ENCODE assay signal across 8 cellular contexts in the genomic region with DNA sequence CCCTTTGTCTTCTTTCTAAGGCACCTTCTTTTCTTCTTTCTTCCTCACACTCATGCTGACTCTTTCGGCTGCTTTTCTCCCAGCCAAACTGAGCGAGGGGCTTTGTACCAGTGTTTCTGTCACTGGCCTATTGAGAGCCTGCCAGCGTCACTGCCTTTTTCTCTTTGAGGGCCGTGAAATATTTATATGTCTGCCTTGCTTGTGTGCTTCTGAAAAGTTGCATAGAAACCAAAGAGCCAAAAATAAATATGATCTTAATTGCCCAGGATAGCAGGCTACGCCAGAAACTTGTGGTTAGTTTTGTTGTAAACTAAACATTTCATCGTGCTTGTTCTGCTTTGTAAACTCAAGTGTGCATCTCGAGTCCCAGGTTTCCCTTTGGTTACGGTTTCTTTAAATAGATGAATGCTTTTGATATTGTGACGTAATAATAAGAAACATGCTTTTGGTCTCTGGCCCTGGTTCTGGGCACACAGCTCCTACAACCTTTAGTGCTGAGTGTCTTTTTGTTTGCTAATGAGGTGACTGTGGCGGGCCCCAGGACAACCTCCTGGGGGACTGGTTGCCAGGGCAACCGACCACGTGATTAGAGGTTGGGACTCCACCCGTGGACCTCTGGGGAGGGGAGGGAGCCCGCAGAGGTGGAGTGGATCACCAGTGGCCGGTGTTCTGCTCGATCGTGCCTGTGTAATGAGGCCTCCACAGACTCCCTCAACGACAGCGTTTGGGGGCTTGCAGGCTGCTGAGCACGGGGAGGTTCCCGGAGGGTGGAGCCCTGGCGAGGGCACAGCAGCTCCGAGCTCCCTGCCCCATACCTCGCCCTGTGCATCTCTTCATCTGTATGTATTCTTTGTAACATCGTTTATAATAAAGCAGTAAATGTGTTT. TPM values are rescaled to one million over a fixed set of nuclear protein-coding genes. Genes with fewer than 3 reads are reported as not detected.
DNase-seq lines count a peak whose midpoint lies in the region; ATAC-seq and TF ChIP-seq lines count a peak whose summit lies in the region.

No MANE protein-coding gene starts in this region.

- no peaks in the 10 kb centered on the region for H3F3A ChIP-seq in SK-N-SH (replicated peaks; ENCODE audit: insufficient read depth)

- H3K9me3 Mint-ChIP-seq in MCF 10A (ENCODE audit: unreplicated experiment): no peaks in the 10 kb centered on the region

- no peak overlapping the region for H3K4me3 Mint-ChIP-seq in MCF 10A (ENCODE audit: unreplicated experiment)

- intact Hi-C loops in MCF 10A (cut with micrococcal nuclease): no loop called here
- intact Hi-C loops in right cardiac atrium (cut with DNase I): no loop called here

- peak overlapping the region; percentile 13 for H3K27ac ChIP-seq in right cardiac atrium (ENCODE audit: low read length)
- peak overlapping the region in 12 of 21 experiments; percentile 0 to 82 (median 48) for H3K27ac ChIP-seq in skin epidermis
- H3K27ac ChIP-seq in SK-N-SH (ENCODE audit: low read depth in 2 of 2, low read length in 1 of 2): no peak overlapping the region

- H3K9ac ChIP-seq in SK-N-SH: no peak overlapping the region

- no peaks in the 10 kb centered on the region for H3K27me3 Mint-ChIP-seq in MCF 10A (ENCODE audit: insufficient read depth, unreplicated experiment)

- no peaks in the 10 kb centered on the region for H3K9me2 ChIP-seq in SK-N-SH

- no peak overlapping the region for H2AFZ ChIP-seq in SK-N-SH (ENCODE audit: low read depth)

- H3K27me3 ChIP-seq in right cardiac atrium (ENCODE audit: control insufficient read depth, insufficient read depth) (no peaks in the 10 kb centered on the region), SK-N-SH (ENCODE audit: insufficient read depth) (no peaks in the 10 kb centered on the region)

- ATAC-seq in HG02678 (IDR thresholded peaks at IDR 0.05; ENCODE audit: unreplicated experiment) (peak; percentile 71), right cardiac atrium (peak; percentile 73 to 77)

- in situ Hi-C loops in T47D (cut with HindIII; ENCODE audit: low pct_unique_long_range_greater_than_20kb, low sequenced_read_pairs): no loop called here

- CTCF ChIA-PET in MCF 10A (lab: Yijun Ruan, JAX) (interaction anchor here (0.7 kb wide), 1 partner anchor 280 kb away, joined by 3 read pairs; no protein-coding TSS in a partner anchor), SK-N-SH (lab: Yijun Ruan, JAX) (interaction anchor here (1.1 to 1.5 kb wide), 2 partner anchors 10 to 14 kb away, joined by 3 to 4 read pairs; no protein-coding TSS in a partner anchor)

- H3K4me1 Mint-ChIP-seq in MCF 10A (ENCODE audit: insufficient read depth, unreplicated experiment): no peaks in the 10 kb centered on the region

- no peaks in the 10 kb centered on the region for H3K36me3 ChIP-seq in SK-N-SH (replicated peaks in 1 of 2; ENCODE audit: control insufficient read depth in 1 of 2, insufficient read depth in 2 of 2, low read length in 1 of 2)

- no peaks in the 10 kb centered on the region for H3K79me2 ChIP-seq in SK-N-SH (ENCODE audit: insufficient read depth)

- no peaks in the 10 kb centered on the region for H3K36me3 Mint-ChIP-seq in MCF 10A (ENCODE audit: insufficient read depth, unreplicated experiment)

- no peak overlapping the region for H3K4me3 ChIP-seq in right cardiac atrium (ENCODE audit: low read length)
- H3K4me3 ChIP-seq in skin epidermis: peak overlapping the region in 2 of 7 experiments; percentile 5 to 11
- no peak overlapping the region for H3K4me3 ChIP-seq in SK-N-SH (ENCODE audit: low read depth in 2 of 2, low read length in 1 of 2)

- peaks cover 3% of the 10 kb centered on the region for H3K4me1 ChIP-seq in right cardiac atrium (ENCODE audit: control insufficient read depth, insufficient read depth, low read length)
- no peaks in the 10 kb centered on the region for H3K4me1 ChIP-seq in SK-N-SH (ENCODE audit: control insufficient read depth in 1 of 2, insufficient read depth in 2 of 2, low read depth in 1 of 2, low read length in 1 of 2)

- no peak for TF ChIP-seq EP300 in SK-N-SH (IDR thresholded peaks at IDR 0.05; ENCODE audit: borderline replicate concordance in 1 of 2, low read depth in 1 of 2, low read length in 1 of 2)

- no peak overlapping the region for H3K27ac Mint-ChIP-seq in MCF 10A (ENCODE audit: low read depth, unreplicated experiment)

- TF ChIP-seq RAD21 in SK-N-SH (IDR thresholded peaks at IDR 0.05; ENCODE audit: low read length): no peak

- DNase-seq in T47D (ENCODE audit: low read depth in 1 of 2, low spot score in 1 of 2) (peak; percentile 49 to 89), MCF 10A (ENCODE audit: unreplicated experiment) (no peak), NCI-H1417 treated with DMSO at 0.1 percent for 48 hours (lab: John Stamatoyannopoulos, UW) (peak; percentile 53), activated gamma-delta T cell (lab: John Stamatoyannopoulos, UW) (peak; percentile 17), right cardiac atrium (peak; percentile 68 to 86 (median 82)), SK-N-SH (no peak)

- no peak overlapping the region for H3K4me2 ChIP-seq in SK-N-SH

- no TSS peak for BruUV-seq in MCF 10A (replicated peaks; lab: Mats Ljungman, UMichigan)

- POLR2A ChIA-PET in MCF 10A (lab: Yijun Ruan, JAX) (interaction anchor here (0.6 to 1.1 kb wide), 3 partner anchors 10 to 24 kb away, joined by 3 to 4 read pairs (median 3); no protein-coding TSS in a partner anchor), SK-N-SH (lab: Yijun Ruan, JAX) (no interaction called here)

- no peaks in the 10 kb centered on the region for H4K20me1 ChIP-seq in SK-N-SH (ENCODE audit: insufficient read depth)

- TF ChIP-seq CTCF in MCF 10A (IDR thresholded peaks at IDR 0.05; ENCODE audit: unreplicated experiment) (no peak), SK-N-SH (IDR thresholded peaks at IDR 0.05) (no peak)

- WGBS in right cardiac atrium: 32% methylated on average over 25 of the region's 25 CpGs
- 83% methylated on average over 16 of the region's 25 CpGs for WGBS in SK-N-SH (ENCODE audit: low lambda C conversion rate)

- H3K9me3 ChIP-seq in right cardiac atrium (ENCODE audit: control insufficient read depth, low read length) (no peaks in the 10 kb centered on the region), SK-N-SH (no peaks in the 10 kb centered on the region)

TF ChIP-seq in SK-N-SH, 30 proteins besides CTCF, POLR2A, EP300 and RAD21:
- TF ChIP-seq RFX5 (IDR thresholded peaks at IDR 0.05; ENCODE audit: low read length): no peak
- TF ChIP-seq CHD2 (IDR thresholded peaks at IDR 0.05; ENCODE audit: low read length, partially characterized antibody): no peak
- no peak for TF ChIP-seq POLR2AphosphoS5 (IDR thresholded peaks at IDR 0.05; ENCODE audit: low read depth, low read length)

RNA-seq across cellular contexts. Expression of a gene that starts 10.9 kb away (rescaled TPM):
- total RNA-seq in MCF 10A (2022) (4.9 and 7.6 TPM in 2 replicates), right cardiac atrium (1 to 10 TPM; 2.7 to 2.9 (median 2.9) TPM)
- polyA plus RNA-seq in right cardiac atrium (1.9 TPM), SK-N-SH (2012; rRNA removed) (1.6 and 2.8 TPM in 2 replicates)
- 1.3 and 1.8 TPM in 2 replicates for polyA plus RNA-seq in SK-N-SH (2012; cell fraction: cytosol; rRNA removed)
- polyA plus RNA-seq in SK-N-SH (2012; cell fraction: nucleus; rRNA removed): 2.7 and 3.5 TPM in 2 replicates

RNA-seq across cellular contexts. Expression of a gene that starts 28.6 kb away (rescaled TPM):
- 0.51 and 0.52 TPM in 2 replicates for total RNA-seq in MCF 10A (2022)
- total RNA-seq in right cardiac atrium: not detected
- polyA plus RNA-seq in right cardiac atrium: not detected
- 0.97 and 1.1 TPM in 2 replicates for polyA plus RNA-seq in SK-N-SH (2012; rRNA removed)
- 1.1 and 2.1 TPM in 2 replicates for polyA plus RNA-seq in SK-N-SH (2012; cell fraction: cytosol; rRNA removed)
- polyA plus RNA-seq in SK-N-SH (2012; cell fraction: nucleus; rRNA removed): 0.37 and 0.67 TPM in 2 replicates

Comparison
In these comparisons a context has a peak if more than half of its experiments do, and no peak if none do; other contexts are left out.
1. DNase-seq: peak in T47D (2 of 2), NCI-H1417 treated with DMSO at 0.1 percent for 48 hours (single experiment), activated gamma-delta T cell (single experiment) and right cardiac atrium (3 of 3); none in MCF 10A (single experiment) and SK-N-SH (single experiment).
2. H3K27ac ChIP-seq: peak in right cardiac atrium (single experiment) and skin epidermis (12 of 21); none in SK-N-SH (0 of 2).